ENCODE assay signal across 24 cellular contexts in the genomic region with DNA sequence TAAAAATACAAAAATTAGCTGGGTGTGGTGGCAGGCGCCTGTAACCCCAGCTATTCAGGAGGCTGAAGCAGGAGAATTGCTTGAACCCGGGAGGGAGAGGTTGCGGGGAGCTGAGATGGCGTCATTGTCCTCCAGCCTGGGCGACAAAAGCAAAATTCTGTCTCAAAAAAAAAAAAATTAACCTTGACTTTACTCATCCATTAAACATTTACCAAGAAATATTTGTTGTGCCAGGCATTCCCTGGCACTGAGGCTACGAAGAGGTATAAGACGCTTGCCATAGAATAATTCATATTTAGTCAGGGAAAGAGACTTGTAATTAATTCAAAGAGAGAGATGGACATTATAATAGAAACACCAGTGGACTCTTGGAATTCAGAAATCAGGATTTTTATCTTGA. TPM values are rescaled to one million over a fixed set of nuclear protein-coding genes. Genes with fewer than 3 reads are reported as not detected.
DNase-seq lines count a peak whose midpoint lies in the region; ATAC-seq, FAIRE-seq and TF ChIP-seq lines count a peak whose summit lies in the region.
"Had no signal": no experiment of that assay in that cellular context is flagged by ENCODE, and none has a peak within 500 bp of the region (broad histone marks: within the 10 kb centered on the region; RNA-seq: fewer than 3 reads in every experiment).

No MANE protein-coding gene starts in this region.

- H3K4ac ChIP-seq in mesenchymal stem cell (ENCODE audit: low read depth in 1 of 2, low read length in 2 of 2): no peak overlapping the region

- no peak overlapping the region for H3K18ac ChIP-seq in mesenchymal stem cell (ENCODE audit: low read depth in 1 of 2, low read length in 2 of 2)

- no peak overlapping the region for H2BK5ac ChIP-seq in mesenchymal stem cell (ENCODE audit: low read depth, low read length, poor library complexity, severe bottlenecking)

- no peaks in the 10 kb centered on the region for H3K9me3 ChIP-seq in A549
- H3K9me3 ChIP-seq in body of pancreas: no peaks in the 10 kb centered on the region
- no peaks in the 10 kb centered on the region for H3K9me3 ChIP-seq in mesenchymal stem cell (ENCODE audit: control insufficient read depth, low read length)
- H3K9me3 ChIP-seq: BE2C; BLaER1 treated with 17β-estradiol and CSF1 and Interleukin-3, amounts not matched to agents 10 nM and 100 nM had no signal

- no peaks in the 10 kb centered on the region for H3K27me3 ChIP-seq in body of pancreas
- peaks cover 11 to 24% of the 10 kb centered on the region in 2 experiments for H3K27me3 ChIP-seq in mesenchymal stem cell (ENCODE audit: control insufficient read depth in 1 of 2, insufficient read depth in 1 of 2, low read length in 2 of 2)
- H3K27me3 ChIP-seq: BE2C; BLaER1 treated with 17β-estradiol and CSF1 and Interleukin-3, amounts not matched to agents 10 nM and 100 nM had no signal

- no peak overlapping the region for H3K23ac ChIP-seq in mesenchymal stem cell (ENCODE audit: low read length in 2 of 2)

- no peak overlapping the region for H3K9ac ChIP-seq in mesenchymal stem cell (ENCODE audit: low read length)
- H3K9ac ChIP-seq: BLaER1 treated with 17β-estradiol and CSF1 and Interleukin-3, amounts not matched to agents 10 nM and 100 nM had no signal

- H3K4me1 ChIP-seq in A549: peaks cover 21% of the 10 kb centered on the region
- peaks cover 5% of the 10 kb centered on the region for H3K4me1 ChIP-seq in body of pancreas
- no peaks in the 10 kb centered on the region for H3K4me1 ChIP-seq in mesenchymal stem cell (ENCODE audit: control insufficient read depth, insufficient read depth, low read depth, low read length)
- H3K4me1 ChIP-seq: BE2C had no signal

- no peak overlapping the region for H3K14ac ChIP-seq in mesenchymal stem cell (ENCODE audit: low read length in 2 of 2)

- no peak for TF ChIP-seq RAD21 in A549 (conservative IDR thresholded peaks at IDR 0.05 in 1 of 2, IDR thresholded peaks at IDR 0.05 in 1 of 2)

- DNase-seq in A549 (ENCODE audit: low read depth in 1 of 2, low spot score in 1 of 2) (peak in 1 of 2 experiments; percentile 29), Caki2 (ENCODE audit: low read depth) (peak; percentile 51), body of pancreas (no peak), kidney tubule cell (ENCODE audit: low spot score) (peak; percentile 80), NCI-H1694 (lab: John Stamatoyannopoulos, UW) (no peak), mesenchymal stem cell (no peak)
- DNase-seq: 8988T; AML-193; BE2C; CD4-positive, alpha-beta T cell; CD8-positive, alpha-beta memory T cell; DMS 273 treated with DMSO at 0.1 percent for 48 hours; DMS79; EL; GDM1; H9 had no signal

- WGBS in A549 (ENCODE audit: missing lambda C conversion rate): 1% methylated on average over 7 of the region's 7 CpGs
- 59 to 71% methylated on average over 7 of the region's 7 CpGs for WGBS in body of pancreas, 2 donors
- WGBS in mesenchymal stem cell: 98% methylated on average over 7 of the region's 7 CpGs

- POLR2A ChIA-PET in A549 (lab: Yijun Ruan, JAX): no interaction called here

- in situ Hi-C loops in Caki2 (cut with HindIII; ENCODE audit: low pct_unique_long_range_greater_than_20kb, low sequenced_read_pairs): no loop called here

- TF ChIP-seq POLR2A in A549 (IDR thresholded peaks at IDR 0.05; ENCODE audit: low read length) (no peak), body of pancreas (IDR thresholded peaks at IDR 0.05) (no peak)

- H2BK120ac ChIP-seq in mesenchymal stem cell (ENCODE audit: low read depth, low read length): no peak overlapping the region

- no peak overlapping the region for H2BK12ac ChIP-seq in mesenchymal stem cell (ENCODE audit: low read length in 2 of 2)

- no peak overlapping the region for H2AFZ ChIP-seq in mesenchymal stem cell (ENCODE audit: low read depth, low read length)
- H2AFZ ChIP-seq: GM23338 had no signal

- intact Hi-C loops in body of pancreas (cut with DNase I): no loop called here

- H4K8ac ChIP-seq in mesenchymal stem cell (ENCODE audit: low read length): no peak overlapping the region

- TF ChIP-seq EP300 in A549 (IDR thresholded peaks at IDR 0.05): no peak

- H3K4me3 ChIP-seq in A549: no peak overlapping the region
- no peak overlapping the region for H3K4me3 ChIP-seq in body of pancreas
- no peak overlapping the region for H3K4me3 ChIP-seq in mesenchymal stem cell (ENCODE audit: insufficient read depth in 1 of 2, low read depth in 1 of 2, low read length in 2 of 2)
- H3K4me3 ChIP-seq: BLaER1 treated with 17β-estradiol and CSF1 and Interleukin-3, amounts not matched to agents 10 nM and 100 nM; GM12878; GM23338 had no signal

- no peaks in the 10 kb centered on the region for H3K79me1 ChIP-seq in mesenchymal stem cell (replicated peaks; ENCODE audit: low read length, poor library complexity, severe bottlenecking)

- H3K36me3 ChIP-seq in body of pancreas (replicated peaks in 1 of 2; ENCODE audit: insufficient read depth in 1 of 2, low read depth in 2 of 2): no peaks in the 10 kb centered on the region
- no peaks in the 10 kb centered on the region for H3K36me3 ChIP-seq in mesenchymal stem cell (ENCODE audit: control insufficient read depth in 1 of 2, insufficient read depth in 2 of 2, low read depth in 1 of 2, low read length in 2 of 2)
- H3K36me3 ChIP-seq: BE2C; BLaER1 treated with 17β-estradiol and CSF1 and Interleukin-3, amounts not matched to agents 10 nM and 100 nM had no signal

- TF ChIP-seq CTCF in A549 (IDR thresholded peaks at IDR 0.05): no peak
- TF ChIP-seq CTCF in body of pancreas (IDR thresholded peaks at IDR 0.05): no peak

- H4K91ac ChIP-seq in mesenchymal stem cell (ENCODE audit: low read length): no peak overlapping the region

- peak in 1 of 2 experiments; percentile 39; a peak in 2 of 6 replicates for ATAC-seq in A549
- ATAC-seq in body of pancreas: peak; percentile 15
- ATAC-seq in HG03378 (IDR thresholded peaks at IDR 0.05; ENCODE audit: unreplicated experiment): no peak
- ATAC-seq in GM21367 (IDR thresholded peaks at IDR 0.05; ENCODE audit: unreplicated experiment): no peak
- ATAC-seq: GM12878, GM23338, HCT116 had no signal

- no peak overlapping the region for H2BK15ac ChIP-seq in mesenchymal stem cell (ENCODE audit: low read depth, poor library complexity, severe bottlenecking)

- H3K27ac ChIP-seq in A549 (peak overlapping the region; percentile 7 to 73), body of pancreas (no peak overlapping the region), mesenchymal stem cell (ENCODE audit: low read length, poor library complexity, severe bottlenecking) (no peak overlapping the region)
- H3K27ac ChIP-seq: BLaER1 treated with 17β-estradiol and CSF1 and Interleukin-3, amounts not matched to agents 10 nM and 100 nM had no signal

- no peak for FAIRE-seq in A549 (lab: Jason Lieb, UNC)
- FAIRE-seq: D721Med, GM12878, GM19239 had no signal

- peak overlapping the region; percentile 42 for H3K4me2 ChIP-seq in A549
- no peak overlapping the region for H3K4me2 ChIP-seq in mesenchymal stem cell (ENCODE audit: low read length, poor library complexity, severe bottlenecking)
- H3K4me2 ChIP-seq: BLaER1 treated with 17β-estradiol and CSF1 and Interleukin-3, amounts not matched to agents 10 nM and 100 nM; GM23338 had no signal

- CTCF ChIA-PET in A549 (lab: Yijun Ruan, JAX): interaction anchor here (1.7 kb wide), 1 partner anchor 25 kb away, joined by 5 read pairs; no protein-coding TSS in a partner anchor

- no peak overlapping the region for H2AK5ac ChIP-seq in mesenchymal stem cell (ENCODE audit: low read length, severe bottlenecking)

TF ChIP-seq in A549, 52 proteins besides CTCF, POLR2A, EP300 and RAD21:
- TF ChIP-seq ZC3H11A (IDR thresholded peaks at IDR 0.05): no peak
- TF ChIP-seq ZSCAN20 (CRISPR knock-in tag; IDR thresholded peaks at IDR 0.05): no peak
- no peak for TF ChIP-seq HDAC2 (IDR thresholded peaks at IDR 0.05)

RNA-seq across cellular contexts. Expression of gene PAFAH1B2, which starts 13.2 kb away (rescaled TPM):
- polyA plus RNA-seq in A549 (2011; rRNA removed): 47.8 and 55.3 TPM in 2 replicates
- 15.0 and 15.1 TPM in 2 replicates for polyA plus RNA-seq in A549 (2012; cell fraction: cytosol; rRNA removed)
- 9.5 and 10.2 TPM in 2 replicates for polyA plus RNA-seq in A549 (2012; cell fraction: nucleus; rRNA removed)
- 32.2 to 33.9 TPM (median 32.9 TPM) in 3 replicates for polyA plus RNA-seq in A549 (2017; fragmentation: RNase III; extraction: RNeasy Plus Mini Kit Qiagen cat#74134 plus additional on column Dnase treatment)
- polyA minus RNA-seq in A549 (2011; rRNA and poly(A)+ RNA removed): 134 and 169 TPM in 2 replicates
- total RNA-seq in Caki2 (2014; rRNA removed; shearing (Covaris generic); ENCODE audit: low replicate concordance): 74.9 and 82.8 TPM in 2 replicates
- total RNA-seq in body of pancreas: 10 to 100 TPM; 30.0 to 44.9 TPM
- 44.5 TPM for polyA plus RNA-seq in mesenchymal stem cell (2013, experiment 1 of 2)
- 45.9 TPM for polyA plus RNA-seq in mesenchymal stem cell (2013, experiment 2 of 2)

RNA-seq across cellular contexts. Expression of gene SIK3, which starts 32.7 kb away (rescaled TPM):
- polyA plus RNA-seq in A549 (2011; rRNA removed) (8.2 and 12.3 TPM in 2 replicates), A549 (2017; fragmentation: RNase III; extraction: RNeasy Plus Mini Kit Qiagen cat#74134 plus additional on column Dnase treatment) (7.3 to 9.0 TPM (median 8.7 TPM) in 3 replicates)
- polyA plus RNA-seq in A549 (2012; cell fraction: cytosol; rRNA removed): 4.3 and 5.4 TPM in 2 replicates
- polyA plus RNA-seq in A549 (2012; cell fraction: nucleus; rRNA removed): 10.6 and 12.8 TPM in 2 replicates
- polyA minus RNA-seq in A549 (2011; rRNA and poly(A)+ RNA removed): 17.8 and 25.0 TPM in 2 replicates
- 4.6 and 5.6 TPM in 2 replicates for total RNA-seq in Caki2 (2014; rRNA removed; shearing (Covaris generic); ENCODE audit: low replicate concordance)
- 10 to 100 TPM; 24.1 to 46.1 TPM for total RNA-seq in body of pancreas
- polyA plus RNA-seq in mesenchymal stem cell (2013, experiment 1 of 2): 8.4 TPM
- 8.2 TPM for polyA plus RNA-seq in mesenchymal stem cell (2013, experiment 2 of 2)

RNA-seq across cellular contexts. Expression of gene SIDT2, which starts 47.7 kb away (rescaled TPM):
- 8.5 and 15.4 TPM in 2 replicates for polyA plus RNA-seq in A549 (2011; rRNA removed)
- 10.2 and 10.7 TPM in 2 replicates for polyA plus RNA-seq in A549 (2012; cell fraction: cytosol; rRNA removed)
- 28.6 and 37.9 TPM in 2 replicates for polyA plus RNA-seq in A549 (2012; cell fraction: nucleus; rRNA removed)
- polyA plus RNA-seq in A549 (2017; fragmentation: RNase III; extraction: RNeasy Plus Mini Kit Qiagen cat#74134 plus additional on column Dnase treatment): 5.5 to 6.4 TPM (median 5.9 TPM) in 3 replicates
- polyA minus RNA-seq in A549 (2011; rRNA and poly(A)+ RNA removed): 25.7 and 34.3 TPM in 2 replicates
- 11.8 and 24.1 TPM in 2 replicates for total RNA-seq in Caki2 (2014; rRNA removed; shearing (Covaris generic); ENCODE audit: low replicate concordance)
- 10 to 100 TPM; 42.0 to 88.7 TPM for total RNA-seq in body of pancreas
- 32.2 TPM for polyA plus RNA-seq in mesenchymal stem cell (2013, experiment 1 of 2)
- polyA plus RNA-seq in mesenchymal stem cell (2013, experiment 2 of 2): 32.8 TPM

Comparison
In these comparisons a context has a peak if more than half of its experiments do, and no peak if none do; other contexts are left out.
1. DNase-seq: peak in Caki2 (single experiment) and kidney tubule cell (single experiment); none in body of pancreas (0 of 4), NCI-H1694 (single experiment) and mesenchymal stem cell (single experiment).
2. H3K27ac ChIP-seq: peak in A549 (2 of 2); none in body of pancreas (0 of 4) and mesenchymal stem cell (single experiment).